Comparison of ENCODE assay signal across 14 cellular contexts in genomic region chr2:207253946-207254345, GRCh38.
DNase-seq lines count a peak whose midpoint lies in the region; ATAC-seq and TF ChIP-seq lines count a peak whose summit lies in the region.
"Had no signal": no experiment of that assay in that cellular context is flagged by ENCODE, and none has a peak within 500 bp of the region (broad histone marks: within the 10 kb centered on the region; RNA-seq: fewer than 3 reads in every experiment).

No MANE protein-coding gene starts in this region.

- no peaks in the 10 kb centered on the region for H3K36me3 Mint-ChIP-seq in chondrocyte (ENCODE audit: low read depth)
- H3K36me3 Mint-ChIP-seq: CD8-positive, alpha-beta T cell; mesothelial cell of epicardium; stimulated activated naive B cell treated with anti-CD40 and anti-IgM and Interleukin-4, amounts not matched to agents 10 μg/mL and 1 μg/mL and 100 μg/mL, for 72 hours had no signal

- peak overlapping the region; percentile 39 for H3K4me3 Mint-ChIP-seq in chondrocyte (ENCODE audit: unreplicated experiment)
- H3K4me3 Mint-ChIP-seq: CD8-positive, alpha-beta T cell; mesothelial cell of epicardium had no signal

- peak overlapping the region; percentile 73 for H3K27ac ChIP-seq in mesenchymal stem cell (ENCODE audit: low read length, poor library complexity, severe bottlenecking)
- peak overlapping the region in 1 of 12 donors; percentile 39 for H3K27ac ChIP-seq in heart left ventricle
- no peak overlapping the region for H3K27ac ChIP-seq in ovary

- peak overlapping the region; percentile 14 for H4K8ac ChIP-seq in mesenchymal stem cell (ENCODE audit: low read length)

- no peak overlapping the region for H3K23ac ChIP-seq in mesenchymal stem cell (ENCODE audit: low read length in 2 of 2)

- peak overlapping the region; percentile 37 for H2BK120ac ChIP-seq in mesenchymal stem cell (ENCODE audit: low read depth, low read length)

- no peak for TF ChIP-seq POLR2A in heart left ventricle (IDR thresholded peaks at IDR 0.05)
- no peak for TF ChIP-seq POLR2A in ovary (IDR thresholded peaks at IDR 0.05)

- no peak overlapping the region for H2BK5ac ChIP-seq in mesenchymal stem cell (ENCODE audit: low read depth, low read length, poor library complexity, severe bottlenecking)

- intact Hi-C loops in heart left ventricle (cut with DNase I): loop anchor here in 1 of 10 donors (10.0 kb wide), 1 partner anchor 69 kb away; no protein-coding TSS in a partner anchor
- intact Hi-C loops in sciatic nerve (cut with DNase I): loop anchor here (2.0 kb wide), 1 partner anchor 75 kb away; no protein-coding TSS in a partner anchor
- intact Hi-C loops in ovary (cut with DNase I): no loop called here

- H3K79me1 ChIP-seq in mesenchymal stem cell (replicated peaks; ENCODE audit: low read length, poor library complexity, severe bottlenecking): no peaks in the 10 kb centered on the region

- H2AFZ ChIP-seq in mesenchymal stem cell (ENCODE audit: low read depth, low read length): no peak overlapping the region

- ATAC-seq in heart left ventricle (no peak), sciatic nerve (no peak)
- ATAC-seq: CD8-positive, alpha-beta T cell had no signal

- H4K91ac ChIP-seq in mesenchymal stem cell (ENCODE audit: low read length): peak overlapping the region; percentile 28

- H3K18ac ChIP-seq in mesenchymal stem cell (ENCODE audit: low read depth in 1 of 2, low read length in 2 of 2): peak overlapping the region; percentile 3 to 26

- no peaks in the 10 kb centered on the region for H3K27me3 ChIP-seq in mesenchymal stem cell (ENCODE audit: control insufficient read depth in 1 of 2, insufficient read depth in 1 of 2, low read length in 2 of 2)
- no peaks in the 10 kb centered on the region for H3K27me3 ChIP-seq in heart left ventricle
- no peaks in the 10 kb centered on the region for H3K27me3 ChIP-seq in ovary
- H3K27me3 ChIP-seq: esophagus squamous epithelium had no signal

- H3K14ac ChIP-seq in mesenchymal stem cell (ENCODE audit: low read length in 2 of 2): no peak overlapping the region

- peak overlapping the region; percentile 37 for H3K9ac ChIP-seq in mesenchymal stem cell (ENCODE audit: low read length)

- peaks cover 86% of the 10 kb centered on the region for H3K4me1 Mint-ChIP-seq in chondrocyte (ENCODE audit: low read depth)

- TF ChIP-seq EP300 in ovary (IDR thresholded peaks at IDR 0.05): no peak

- 2% methylated on average over 6 of the region's 7 CpGs for WGBS in mesenchymal stem cell
- WGBS in heart left ventricle, 4 donors: 66 to 84% (median 76%) methylated on average over 7 of the region's 7 CpGs
- 59 to 72% (median 59%) methylated on average over 7 of the region's 7 CpGs for WGBS in ovary, 3 donors

- peak overlapping the region; percentile 93 for H3K27ac Mint-ChIP-seq in chondrocyte (ENCODE audit: unreplicated experiment)
- H3K27ac Mint-ChIP-seq: CD8-positive, alpha-beta T cell; mesothelial cell of epicardium had no signal

- H3K9me3 ChIP-seq in mesenchymal stem cell (ENCODE audit: control insufficient read depth, low read length): no peaks in the 10 kb centered on the region
- H3K9me3 ChIP-seq in heart left ventricle: no peaks in the 10 kb centered on the region
- no peaks in the 10 kb centered on the region for H3K9me3 ChIP-seq in ovary
- H3K9me3 ChIP-seq: esophagus squamous epithelium had no signal

- H3K4me1 ChIP-seq in mesenchymal stem cell (ENCODE audit: control insufficient read depth, insufficient read depth, low read depth, low read length) (peaks cover 34% of the 10 kb centered on the region), heart left ventricle (peaks cover 13 to 74% (median 27%) of the 10 kb centered on the region in 12 donors), ovary (ENCODE audit: insufficient read depth) (peaks cover 5% of the 10 kb centered on the region)

- no peak overlapping the region for H2AK5ac ChIP-seq in mesenchymal stem cell (ENCODE audit: low read length, severe bottlenecking)

- H3K36me3 ChIP-seq in mesenchymal stem cell (ENCODE audit: control insufficient read depth in 1 of 2, insufficient read depth in 2 of 2, low read depth in 1 of 2, low read length in 2 of 2) (no peaks in the 10 kb centered on the region), heart left ventricle (no peaks in the 10 kb centered on the region), ovary (no peaks in the 10 kb centered on the region)
- H3K36me3 ChIP-seq: esophagus squamous epithelium had no signal

- H3K9me3 Mint-ChIP-seq in chondrocyte (ENCODE audit: low read depth): no peaks in the 10 kb centered on the region
- H3K9me3 Mint-ChIP-seq: CD8-positive, alpha-beta T cell; mesothelial cell of epicardium; stimulated activated naive B cell treated with anti-CD40 and anti-IgM and Interleukin-4, amounts not matched to agents 10 μg/mL and 1 μg/mL and 100 μg/mL, for 72 hours had no signal

- H2BK15ac ChIP-seq in mesenchymal stem cell (ENCODE audit: low read depth, poor library complexity, severe bottlenecking): no peak overlapping the region

- H3K4me3 ChIP-seq in mesenchymal stem cell (ENCODE audit: insufficient read depth in 1 of 2, low read depth in 1 of 2, low read length in 2 of 2) (no peak overlapping the region), heart left ventricle (no peak overlapping the region), ovary (no peak overlapping the region)
- H3K4me3 ChIP-seq: esophagus squamous epithelium had no signal

- no peak for TF ChIP-seq CTCF in chondrocyte (IDR thresholded peaks at IDR 0.05)
- no peak for TF ChIP-seq CTCF in heart left ventricle (IDR thresholded peaks at IDR 0.05)
- TF ChIP-seq CTCF in ovary (IDR thresholded peaks at IDR 0.05): no peak

- peak overlapping the region; percentile 4 to 35 for H2BK12ac ChIP-seq in mesenchymal stem cell (ENCODE audit: low read length in 2 of 2)

- H3K4me2 ChIP-seq in mesenchymal stem cell (ENCODE audit: low read length, poor library complexity, severe bottlenecking): no peak overlapping the region

- no peaks in the 10 kb centered on the region for H3K27me3 Mint-ChIP-seq in chondrocyte (ENCODE audit: low read depth)
- H3K27me3 Mint-ChIP-seq: stimulated activated naive B cell treated with anti-CD40 and anti-IgM and Interleukin-4, amounts not matched to agents 10 μg/mL and 1 μg/mL and 100 μg/mL, for 72 hours had no signal

- peak overlapping the region in 1 of 2 experiments; percentile 5 for H3K4ac ChIP-seq in mesenchymal stem cell (ENCODE audit: low read depth in 1 of 2, low read length in 2 of 2)

- peak; percentile 43 for DNase-seq in AG08396 (ENCODE audit: low spot score)
- DNase-seq in LHCN-M2 (ENCODE audit: low read depth): peak; percentile 92
- no peak for DNase-seq in chondrocyte (ENCODE audit: low spot score)
- DNase-seq in mesenchymal stem cell: peak; percentile 84
- no peak for DNase-seq in heart left ventricle
- DNase-seq in sciatic nerve (ENCODE audit: low spot score): no peak
- DNase-seq in ovary: no peak
- DNase-seq in cortex of kidney (lab: John Stamatoyannopoulos, UW): no peak
- DNase-seq: activated CD4-positive, alpha-beta T cell treated with anti-CD3 and anti-CD28 coated beads, Interleukin-2, amount 50 U/mL, for 4 hours; CD8-positive, alpha-beta T cell; esophagus squamous epithelium; NCI-H345; stimulated activated naive B cell treated with anti-CD40 and anti-IgM and Interleukin-4, amounts not matched to agents 10 μg/mL and 1 μg/mL and 100 μg/mL, for 72 hours had no signal

Comparison
In these comparisons a context has a peak if more than half of its experiments do, and no peak if none do; other contexts are left out.
1. DNase-seq: peak in AG08396 (single experiment), LHCN-M2 (single experiment) and mesenchymal stem cell (single experiment); none in chondrocyte (single experiment), heart left ventricle (0 of 5), sciatic nerve (single experiment), ovary (0 of 5) and cortex of kidney (single experiment).